Comparison of ENCODE assay signal across 8 cellular contexts in genomic region chr6:149922642-149923326, GRCh38. TPM values are rescaled to one million over a fixed set of nuclear protein-coding genes. Genes with fewer than 3 reads are reported as not detected.
DNase-seq lines count a peak whose midpoint lies in the region; ATAC-seq lines count a peak whose summit lies in the region.

A gene with protein sequence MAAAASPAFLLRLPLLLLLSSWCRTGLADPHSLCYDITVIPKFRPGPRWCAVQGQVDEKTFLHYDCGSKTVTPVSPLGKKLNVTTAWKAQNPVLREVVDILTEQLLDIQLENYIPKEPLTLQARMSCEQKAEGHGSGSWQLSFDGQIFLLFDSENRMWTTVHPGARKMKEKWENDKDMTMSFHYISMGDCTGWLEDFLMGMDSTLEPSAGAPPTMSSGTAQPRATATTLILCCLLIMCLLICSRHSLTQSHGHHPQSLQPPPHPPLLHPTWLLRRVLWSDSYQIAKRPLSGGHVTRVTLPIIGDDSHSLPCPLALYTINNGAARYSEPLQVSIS (minus strand): TSS chr6:149923121. CDS start chr6:149923010, 111 bp downstream.

- peak; percentile 97 for DNase-seq in AG08395 (ENCODE audit: low spot score)
- DNase-seq in H7: peak; percentile 97
- peak; percentile 89 for DNase-seq in NCI-H510A treated with DMSO at 0.1 percent for 48 hours (lab: John Stamatoyannopoulos, UW)
- DNase-seq in activated CD4-positive, alpha-beta T cell treated with anti-CD3 and anti-CD28 coated beads, Interleukin-2, amount 50 U/mL, for 4 hours: peak; percentile 83 to 84
- DNase-seq in dermis blood vessel endothelial cell: peak; percentile 95
- DNase-seq in left colon: peak; percentile 88 to 92
- DNase-seq in stimulated activated CD4-positive, alpha-beta T cell treated with anti-CD3 and anti-CD28 coated beads, Interleukin-15, amount 100 ng/mL, for 1 hour (ENCODE audit: low read depth in 1 of 2, low spot score in 1 of 2): peak; percentile 64 to 69
- no peak for DNase-seq in NK-92 (lab: John Stamatoyannopoulos, UW; ENCODE audit: unreplicated experiment)

- H3K36me3 ChIP-seq in H7 (replicated peaks; ENCODE audit: control insufficient read depth, insufficient read depth, low read length): no peaks in the 10 kb centered on the region

- peak; percentile 83 for ATAC-seq in left colon

- intact Hi-C loops in left colon (cut with DNase I, micrococcal nuclease): loop anchor here (10.0 kb wide), 2 partner anchors 78 to 208 kb away; partner anchors contain the start of gene LATS1 (in 1 of the 2)

- peak within 1 kb of the TSS; percentile 52 for H3K4me3 ChIP-seq in H7 (ENCODE audit: insufficient read depth, low read depth, low read length)

- H3K27me3 ChIP-seq in H7 (ENCODE audit: control insufficient read depth, insufficient read depth, low read length): peaks cover 76% of the 10 kb centered on the region

RNA-seq across cellular contexts. Expression of the gene that starts here (rescaled TPM):
- not detected in 2 replicates for total RNA-seq in H7 (2014; rRNA removed; shearing (Covaris generic))
- total RNA-seq in dermis blood vessel endothelial cell: not detected in 2 replicates
- total RNA-seq in left colon: not detected

Comparison
In these comparisons a context has a peak if more than half of its experiments do, and no peak if none do; other contexts are left out.
1. Peak in DNase-seq and H3K4me3 ChIP-seq in H7; RNA of the gene not detected or under 1 TPM.
2. Peak in DNase-seq in dermis blood vessel endothelial cell; RNA of the gene not detected or under 1 TPM.
3. Peak in DNase-seq and ATAC-seq in left colon; RNA of the gene not detected or under 1 TPM.